In the genomic region with DNA sequence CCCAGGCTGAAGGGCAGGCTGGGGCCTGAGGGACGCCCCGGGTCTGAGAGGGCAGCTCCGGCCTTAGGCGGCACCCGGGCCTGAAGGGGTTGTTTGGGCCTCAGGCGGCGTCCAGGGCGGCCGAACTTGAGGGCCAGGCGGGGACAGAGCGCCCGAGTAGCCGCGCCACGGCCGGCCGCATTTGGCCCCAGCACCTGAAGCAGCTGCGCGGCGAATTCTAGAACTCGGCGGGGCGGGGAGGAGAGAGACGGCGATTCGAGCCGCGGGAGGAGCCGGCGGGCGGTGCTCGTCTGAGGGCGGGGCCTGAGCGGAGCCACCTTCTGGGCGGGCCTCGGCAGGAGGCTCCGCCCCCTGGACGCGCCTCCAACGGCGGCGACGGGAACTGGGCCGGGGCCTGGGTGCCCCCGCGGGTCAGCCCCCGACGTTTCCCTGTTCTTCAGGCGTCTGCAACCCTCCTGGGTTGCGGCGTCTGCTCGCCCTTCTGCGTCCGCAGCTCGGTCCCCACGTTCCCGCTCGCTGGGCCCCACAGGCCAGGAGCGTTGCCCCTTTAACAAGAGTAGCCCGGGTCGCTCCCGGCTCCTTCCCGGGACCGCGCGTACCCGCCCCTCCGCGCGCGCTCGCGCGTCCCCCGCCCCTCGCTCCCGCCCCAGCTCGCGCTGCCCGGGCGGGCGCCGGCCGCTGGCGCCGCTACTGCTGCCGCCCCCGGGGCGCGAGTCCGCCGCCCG, we compare ENCODE assay signal across 8 cellular contexts. TPM values are rescaled to one million over a fixed set of nuclear protein-coding genes. Genes with fewer than 3 reads are reported as not detected.
DNase-seq lines count a peak whose midpoint lies in the region; ATAC-seq and TF ChIP-seq lines count a peak whose summit lies in the region.

TSS of gene INCA1 (minus strand) at position 221 of the 725 bp plus-strand sequence. CDS start 3,085 bp downstream, outside the sequence.
TSS of gene KIF1C (plus strand) at position 649 of the 725 bp plus-strand sequence. CDS start 2,297 bp downstream, outside the sequence.

- H3K9ac ChIP-seq in KMS-11 (no peak within 1 kb of the TSS; the same call in 1 of the 2 replicates), neural progenitor cell (peak within 1 kb of the TSS; percentile 20), stomach smooth muscle (ENCODE audit: low read length in 2 of 2) (peak within 1 kb of the TSS; percentile 83)

- no peaks in the 10 kb centered on the region for H3K9me3 Mint-ChIP-seq in neural progenitor cell

- TF ChIP-seq CTCF in KMS-11 (conservative IDR thresholded peaks at IDR 0.05; ENCODE audit: low read depth, low read length) = no peak
- TF ChIP-seq CTCF in RWPE2 (IDR thresholded peaks at IDR 0.05; ENCODE audit: poor library complexity, severe bottlenecking) = no peak
- no peak for TF ChIP-seq CTCF in fibroblast of villous mesenchyme (IDR thresholded peaks at IDR 0.05; ENCODE audit: insufficient read depth, low read depth, low read length)
- TF ChIP-seq CTCF in neural progenitor cell (IDR thresholded peaks at IDR 0.05) = no peak

- peak within 1 kb of the TSS; percentile 22; the same call in 1 of the 2 replicates for H2AFZ ChIP-seq in KMS-11 (ENCODE audit: low read depth)
- H2AFZ ChIP-seq in neural progenitor cell (replicated peaks) = peak within 1 kb of the TSS; percentile 98

- no peak within 1 kb of the TSS for H3K4me3 ChIP-seq in KMS-11 (IDR thresholded peaks at IDR 0.05; ENCODE audit: insufficient read depth, low read depth, low read length)
- H3K4me3 ChIP-seq in RWPE2 (ENCODE audit: severe bottlenecking) = peak within 1 kb of the TSS; percentile 87
- peak within 1 kb of the TSS; percentile 84 for H3K4me3 ChIP-seq in fibroblast of villous mesenchyme (ENCODE audit: low read depth, low read length)
- peak within 1 kb of the TSS; percentile 92 for H3K4me3 ChIP-seq in neural progenitor cell
- peak within 1 kb of the TSS; percentile 93 to 96 for H3K4me3 ChIP-seq in stomach smooth muscle (ENCODE audit: low read length in 2 of 2)

- H3K9me3 ChIP-seq in RWPE2 (ENCODE audit: severe bottlenecking) (no peaks in the 10 kb centered on the region), neural progenitor cell (ENCODE audit: low read depth) (no peaks in the 10 kb centered on the region), stomach smooth muscle (ENCODE audit: control insufficient read depth in 2 of 2, low read length in 2 of 2) (no peaks in the 10 kb centered on the region)

- H3K36me3 Mint-ChIP-seq in neural progenitor cell = peaks cover 16% of the 10 kb centered on the region

- H4K20me1 ChIP-seq in KMS-11 (ENCODE audit: insufficient read depth) (no peaks in the 10 kb centered on the region), neural progenitor cell (ENCODE audit: low read depth) (peaks cover 18% of the 10 kb centered on the region)

- no peaks in the 10 kb centered on the region for H3F3A ChIP-seq in neural progenitor cell (ENCODE audit: low read depth)

- DNase-seq in Daoy (ENCODE audit: low read depth) (peak; percentile 93), RWPE2 (ENCODE audit: low spot score) (peak; percentile 90), activated gamma-delta T cell (lab: John Stamatoyannopoulos, UW) (peak; percentile 72), fibroblast of villous mesenchyme (ENCODE audit: low read depth) (peak; percentile 90), neural progenitor cell (ENCODE audit: low spot score) (peak; percentile 96)

- H3K4me1 ChIP-seq in KMS-11 (ENCODE audit: low read depth, poor library complexity, severe bottlenecking) (no peaks in the 10 kb centered on the region), RWPE2 (ENCODE audit: insufficient read depth, poor library complexity, severe bottlenecking) (peaks cover 3% of the 10 kb centered on the region), neural progenitor cell (peaks cover 16% of the 10 kb centered on the region), stomach smooth muscle (ENCODE audit: control insufficient read depth, insufficient read depth, low read length) (peaks cover 39% of the 10 kb centered on the region)

- H3K27me3 ChIP-seq in KMS-11 (ENCODE audit: insufficient read depth, low read depth) (no peaks in the 10 kb centered on the region), RWPE2 (ENCODE audit: insufficient read depth, poor library complexity, severe bottlenecking) (no peaks in the 10 kb centered on the region), neural progenitor cell (peaks cover 32% of the 10 kb centered on the region), stomach smooth muscle (ENCODE audit: control insufficient read depth in 1 of 2, insufficient read depth in 2 of 2, low read length in 2 of 2) (no peaks in the 10 kb centered on the region)

- H3K79me2 ChIP-seq in KMS-11 (ENCODE audit: insufficient read depth, low read depth) (no peaks in the 10 kb centered on the region), neural progenitor cell (ENCODE audit: low read depth) (peaks cover 23% of the 10 kb centered on the region)

- peak; percentile 82 for ATAC-seq in GM21786 (IDR thresholded peaks at IDR 0.05; ENCODE audit: unreplicated experiment)
- ATAC-seq in RWPE2 (ENCODE audit: low read depth) = peak; percentile 89

- H3K27ac Mint-ChIP-seq in neural progenitor cell = no peak within 1 kb of the TSS

- H3K27me3 Mint-ChIP-seq in neural progenitor cell (ENCODE audit: insufficient read depth, low read depth) = peaks cover 12% of the 10 kb centered on the region

- H3K4me2 ChIP-seq in KMS-11 (peak within 1 kb of the TSS; percentile 33; the same call in 1 of the 2 replicates), neural progenitor cell (peak within 1 kb of the TSS; percentile 93)

- H3K27ac ChIP-seq in KMS-11 = no peak within 1 kb of the TSS
- H3K27ac ChIP-seq in RWPE2 (ENCODE audit: poor library complexity, severe bottlenecking) = peak within 1 kb of the TSS; percentile 65
- H3K27ac ChIP-seq in neural progenitor cell = peak within 1 kb of the TSS; percentile 85
- H3K27ac ChIP-seq in stomach smooth muscle (ENCODE audit: low read length) = peak within 1 kb of the TSS; percentile 89

- peak within 1 kb of the TSS; percentile 91 for H3K4me3 Mint-ChIP-seq in neural progenitor cell

- no peaks in the 10 kb centered on the region for H3K36me3 ChIP-seq in KMS-11 (ENCODE audit: insufficient read depth)
- H3K36me3 ChIP-seq in RWPE2 (ENCODE audit: low read depth) = peaks cover 33% of the 10 kb centered on the region
- H3K36me3 ChIP-seq in neural progenitor cell = no peaks in the 10 kb centered on the region
- peaks cover 14 to 16% of the 10 kb centered on the region in 2 donors for H3K36me3 ChIP-seq in stomach smooth muscle (ENCODE audit: control insufficient read depth in 2 of 2, insufficient read depth in 2 of 2, low read length in 2 of 2)

- peaks cover 10% of the 10 kb centered on the region for H3K4me1 Mint-ChIP-seq in neural progenitor cell

RNA-seq across cellular contexts. Expression of gene INCA1, which starts in this region (rescaled TPM):
- 0.23 TPM in 1 of 2 replicates, not detected in the other for total RNA-seq in Daoy (2014; rRNA removed; shearing (Covaris generic))
- total RNA-seq in fibroblast of villous mesenchyme = 0.97 and 1.3 TPM in 2 replicates
- 0.28 and 0.52 TPM in 2 replicates for total RNA-seq in neural progenitor cell (ENCODE audit: low replicate concordance)

RNA-seq across cellular contexts. Expression of gene KIF1C, which starts in this region (rescaled TPM):
- total RNA-seq in Daoy (2014; rRNA removed; shearing (Covaris generic)) = 32.3 and 46.6 TPM in 2 replicates
- total RNA-seq in fibroblast of villous mesenchyme (50.6 and 56.6 TPM in 2 replicates), neural progenitor cell (ENCODE audit: low replicate concordance) (22.1 and 22.2 TPM in 2 replicates)
